In genomic region chr1:222167896-222168295, GRCh38 we compare ENCODE assay signal across 14 cellular contexts.
DNase-seq lines count a peak whose midpoint lies in the region; ATAC-seq, FAIRE-seq and TF ChIP-seq lines count a peak whose summit lies in the region.
"Had no signal": no experiment of that assay in that cellular context is flagged by ENCODE, and none has a peak within 500 bp of the region (broad histone marks: within the 10 kb centered on the region; RNA-seq: fewer than 3 reads in every experiment).

No MANE protein-coding gene starts in this region.

- WGBS in smooth muscle cell (ENCODE audit: low lambda C conversion rate), result 87% methylated on average over 1 of the region's 1 CpG

- no peak overlapping the region for H3K4me3 ChIP-seq in astrocyte (ENCODE audit: insufficient read depth, low read depth, low read length)
- H3K4me3 ChIP-seq in fibroblast of pulmonary artery (replicated peaks; ENCODE audit: low read depth, low read length), result no peak overlapping the region
- no peak overlapping the region for H3K4me3 ChIP-seq in smooth muscle cell
- H3K4me3 ChIP-seq: SK-N-MC had no signal

- H3K4me1 ChIP-seq in astrocyte (ENCODE audit: insufficient read depth, low read length), result peaks cover 15% of the 10 kb centered on the region
- no peaks in the 10 kb centered on the region for H3K4me1 ChIP-seq in smooth muscle cell (ENCODE audit: low read depth)

- H3K4me3 Mint-ChIP-seq in HFFc6, result peak overlapping the region; percentile 6
- H3K4me3 Mint-ChIP-seq in astrocyte (ENCODE audit: unreplicated experiment), result no peak overlapping the region
- H3K4me3 Mint-ChIP-seq in WTC11, result no peak overlapping the region
- H3K4me3 Mint-ChIP-seq: CD8-positive, alpha-beta memory T cell had no signal

- DNase-seq in HFFc6, result no peak
- no peak for DNase-seq in astrocyte (ENCODE audit: low read depth)
- peak; percentile 4 for DNase-seq in fibroblast of pulmonary artery (ENCODE audit: low read depth)
- no peak for DNase-seq in smooth muscle cell (lab: John Stamatoyannopoulos, UW; ENCODE audit: unreplicated experiment)
- no peak for DNase-seq in NCI-H345 (lab: John Stamatoyannopoulos, UW)
- no peak for DNase-seq in WTC11 (ENCODE audit: low spot score)
- DNase-seq: CD8-positive, alpha-beta memory T cell; H7; Kasumi-1; NCI-H146; NCI-H2227 treated with DMSO at 0.1 percent for 48 hours; NCI-H526 had no signal

- no peak for ATAC-seq in HG03571 (IDR thresholded peaks at IDR 0.05; ENCODE audit: unreplicated experiment)
- ATAC-seq in WTC11, result no peak

- H4K20me1 ChIP-seq in astrocyte (ENCODE audit: insufficient read depth, low read length) (no peaks in the 10 kb centered on the region), smooth muscle cell (ENCODE audit: low read depth) (no peaks in the 10 kb centered on the region)

- peak overlapping the region; percentile 8 for H3K27ac Mint-ChIP-seq in HFFc6
- H3K27ac Mint-ChIP-seq in astrocyte (ENCODE audit: unreplicated experiment), result peak overlapping the region; percentile 4
- H3K27ac Mint-ChIP-seq in WTC11, result no peak overlapping the region

- H3K9me3 Mint-ChIP-seq in HFFc6 (peaks cover 16% of the 10 kb centered on the region), astrocyte (ENCODE audit: unreplicated experiment) (peaks cover 13% of the 10 kb centered on the region), WTC11 (peaks cover 22% of the 10 kb centered on the region)

- H3K9ac ChIP-seq in astrocyte (ENCODE audit: low read length), result no peak overlapping the region
- no peak overlapping the region for H3K9ac ChIP-seq in smooth muscle cell (ENCODE audit: low read depth)

- no peaks in the 10 kb centered on the region for H3K79me2 ChIP-seq in astrocyte (ENCODE audit: insufficient read depth, low read length)
- no peaks in the 10 kb centered on the region for H3K79me2 ChIP-seq in smooth muscle cell (ENCODE audit: low read depth)

- H3K27ac ChIP-seq in astrocyte (ENCODE audit: low read depth, low read length), result peak overlapping the region; percentile 51
- peak overlapping the region; percentile 81 for H3K27ac ChIP-seq in smooth muscle cell (ENCODE audit: low read depth)
- H3K27ac ChIP-seq: SK-N-MC had no signal

- POLR2A ChIA-PET in WTC11 (lab: Charles Lee), result interaction anchor here (0.6 kb wide), 1 partner anchor 277 kb away, joined by 3 read pairs; no protein-coding TSS in a partner anchor

- H3K4me1 Mint-ChIP-seq in HFFc6 (ENCODE audit: low read depth) (peaks cover 48% of the 10 kb centered on the region), astrocyte (ENCODE audit: low read depth, unreplicated experiment) (peaks cover 19% of the 10 kb centered on the region), WTC11 (no peaks in the 10 kb centered on the region)
- H3K4me1 Mint-ChIP-seq: CD8-positive, alpha-beta memory T cell had no signal

- H3K36me3 Mint-ChIP-seq in HFFc6 (ENCODE audit: low read depth) (peaks cover 24% of the 10 kb centered on the region), astrocyte (ENCODE audit: low read depth, unreplicated experiment) (peaks cover 6% of the 10 kb centered on the region), WTC11 (peaks cover 5% of the 10 kb centered on the region; the same call in 1 of the 2 replicates)

- H3K4me2 ChIP-seq in astrocyte (ENCODE audit: low read length), result peak overlapping the region; percentile 47
- H3K4me2 ChIP-seq in smooth muscle cell, result peak overlapping the region; percentile 24

- H3K27me3 Mint-ChIP-seq in HFFc6 (ENCODE audit: insufficient read depth), result peaks cover 3% of the 10 kb centered on the region; the same call in 1 of the 2 replicates
- H3K27me3 Mint-ChIP-seq in astrocyte (ENCODE audit: low read depth, unreplicated experiment), result no peaks in the 10 kb centered on the region
- no peaks in the 10 kb centered on the region for H3K27me3 Mint-ChIP-seq in WTC11 (ENCODE audit: low read depth)

- CTCF ChIA-PET in WTC11 (lab: Charles Lee), result no interaction called here

- H3K36me3 ChIP-seq in astrocyte (ENCODE audit: insufficient read depth, low read length), result no peaks in the 10 kb centered on the region
- H3K36me3 ChIP-seq in smooth muscle cell (ENCODE audit: low read depth), result no peaks in the 10 kb centered on the region

- H3F3A ChIP-seq in smooth muscle cell (ENCODE audit: low read depth), result no peaks in the 10 kb centered on the region

- no peak overlapping the region for H2AFZ ChIP-seq in astrocyte (ENCODE audit: low read depth, low read length)
- H2AFZ ChIP-seq in smooth muscle cell (ENCODE audit: low read depth), result no peak overlapping the region

- no peaks in the 10 kb centered on the region for H3K27me3 ChIP-seq in astrocyte (ENCODE audit: insufficient read depth, low read length)
- no peaks in the 10 kb centered on the region for H3K27me3 ChIP-seq in smooth muscle cell (ENCODE audit: low read depth)

- TF ChIP-seq CTCF in HFFc6 (IDR thresholded peaks at IDR 0.05), result no peak
- TF ChIP-seq CTCF in astrocyte (IDR thresholded peaks at IDR 0.05; ENCODE audit: insufficient read depth, low read depth, low read length), result no peak
- TF ChIP-seq CTCF in fibroblast of pulmonary artery (IDR thresholded peaks at IDR 0.05; ENCODE audit: low read length, missing control alignments), result no peak
- no peak for TF ChIP-seq CTCF in smooth muscle cell (IDR thresholded peaks at IDR 0.05; ENCODE audit: borderline replicate concordance, insufficient read depth, poor library complexity, severe bottlenecking)
- no peak for TF ChIP-seq CTCF in WTC11 (IDR thresholded peaks at IDR 0.05)

- H3K9me3 ChIP-seq in astrocyte (ENCODE audit: insufficient read depth, low read depth, low read length) (peaks cover 6% of the 10 kb centered on the region), smooth muscle cell (replicated peaks; ENCODE audit: low read depth) (peaks cover 10% of the 10 kb centered on the region)

- no peak for FAIRE-seq in astrocyte (lab: Jason Lieb, UNC)

TF ChIP-seq in WTC11, 78 proteins besides CTCF, POLR2A, EP300 and RAD21 (continues in another document):
- TF ChIP-seq AFF4 (CRISPR knock-in tag; IDR thresholded peaks at IDR 0.05; ENCODE audit: borderline replicate concordance) (no peak), E2F5 (CRISPR knock-in tag; IDR thresholded peaks at IDR 0.05) (no peak), ARID4B (CRISPR knock-in tag; IDR thresholded peaks at IDR 0.05; ENCODE audit: borderline replicate concordance) (no peak)
